In genomic region chr16:15650698-15651161, GRCh38 we compare ENCODE assay signal across 8 cellular contexts. TPM values are rescaled to one million over a fixed set of nuclear protein-coding genes. Genes with fewer than 3 reads are reported as not detected.
A peak's percentile ranks its signal among the peaks of the same experiment; 100 is the strongest.
DNase-seq lines count a peak whose midpoint lies in the region; ATAC-seq, FAIRE-seq and TF ChIP-seq lines count a peak whose summit lies in the region.

No MANE protein-coding gene starts in this region.

- no peak overlapping the region for H2BK5ac ChIP-seq in H1 (ENCODE audit: low read depth, low read length)

- H3K79me2 ChIP-seq in H1 (ENCODE audit: control insufficient read depth in 1 of 2, insufficient read depth in 2 of 2, low read length in 2 of 2) = peaks cover 0 to 22% of the 10 kb centered on the region in 2 experiments; a peak in 3 of 4 replicates

- no peak overlapping the region for H4K5ac ChIP-seq in H1 (ENCODE audit: insufficient read length, low read depth, low read length)

- H2BK20ac ChIP-seq in H1 (ENCODE audit: low read length) = no peak overlapping the region

- H3K36me3 ChIP-seq in H1 (ENCODE audit: control insufficient read depth in 2 of 4, insufficient read depth in 4 of 4, low read length in 3 of 4) (no peaks in the 10 kb centered on the region), mucosa of descending colon (ENCODE audit: low read depth) (no peaks in the 10 kb centered on the region), tibial artery (no peaks in the 10 kb centered on the region)

- H3K79me1 ChIP-seq in H1 (ENCODE audit: low read depth, low read length) = peaks cover 3% of the 10 kb centered on the region; the same call in 1 of the 2 replicates

- H3K4me2 ChIP-seq in H1 (ENCODE audit: insufficient read depth in 1 of 2, low read depth in 2 of 2, low read length in 2 of 2) = peak overlapping the region; percentile 86 to 96

- H3K18ac ChIP-seq in H1 (ENCODE audit: extremely low read depth, low read length) = no peak overlapping the region

- CTCF ChIA-PET in H1 (lab: Charles Lee; ENCODE audit: partially characterized antibody) = no interaction called here

- H4K20me1 ChIP-seq in H1 (replicated peaks in 1 of 2; ENCODE audit: control insufficient read depth in 1 of 2, insufficient read depth in 2 of 2, low read length in 2 of 2) = peaks cover 1 to 3% of the 10 kb centered on the region in 2 experiments

- no peak overlapping the region for H3K56ac ChIP-seq in H1 (replicated peaks; ENCODE audit: insufficient read length, low read depth, low read length)

- FAIRE-seq in H1 (lab: Jason Lieb, UNC) = no peak

- no peak overlapping the region for H2AK5ac ChIP-seq in H1 (ENCODE audit: low read depth, low read length)

- peak; percentile 29 for DNase-seq in NK-92 treated with Interleukin-12 subunit alpha and Interleukin-12 subunit beta, amount 100 ng/mL, for 24 hours (lab: John Stamatoyannopoulos, UW)
- DNase-seq in NK-92 (lab: John Stamatoyannopoulos, UW; ENCODE audit: unreplicated experiment) (no peak), H1 (ENCODE audit: low read depth in 1 of 2, low spot score in 2 of 2) (no peak), mucosa of descending colon (peak; percentile 29 to 62 (median 55)), tibial artery (peak; percentile 46 to 72)
- peak; percentile 46 for DNase-seq in activated CD4-positive, CD25-positive, alpha-beta regulatory T cell treated with anti-CD3 and anti-CD28 coated beads, Interleukin-2, amount 50 U/mL, for 72 hours

- H3K9me3 ChIP-seq in H1 (ENCODE audit: insufficient read depth in 2 of 2, low read depth in 1 of 2, low read length in 1 of 2) (no peaks in the 10 kb centered on the region), mucosa of descending colon (no peaks in the 10 kb centered on the region), tibial artery (no peaks in the 10 kb centered on the region)

- H4K91ac ChIP-seq in H1 (replicated peaks; ENCODE audit: insufficient read length, low read length) = no peak overlapping the region

- no peak overlapping the region for H2BK15ac ChIP-seq in H1 (ENCODE audit: low read length)

- TF ChIP-seq RAD21 in H1 (IDR thresholded peaks at IDR 0.05 in 1 of 2, conservative IDR thresholded peaks at IDR 0.05 in 1 of 2; ENCODE audit: low read depth in 2 of 2, low read length in 2 of 2) = no peak

- TF ChIP-seq CTCF in H1 (IDR thresholded peaks at IDR 0.05; ENCODE audit: control extremely low read depth in 1 of 3, insufficient read depth in 1 of 3, low read depth in 1 of 3, low read length in 3 of 3) (no peak), mucosa of descending colon (IDR thresholded peaks at IDR 0.05) (no peak), tibial artery (IDR thresholded peaks at IDR 0.05) (no peak)

- no peak overlapping the region for H3K27ac ChIP-seq in H1 (ENCODE audit: low read depth, low read length)
- peak overlapping the region; percentile 88 to 90 for H3K27ac ChIP-seq in tibial artery

- H3K27me3 ChIP-seq in H1 (replicated peaks in 1 of 4; ENCODE audit: control insufficient read depth in 3 of 4, extremely low read depth in 1 of 4, insufficient read depth in 3 of 4, low read length in 3 of 4) (no peaks in the 10 kb centered on the region), tibial artery (no peaks in the 10 kb centered on the region)

- H3K23ac ChIP-seq in H1 (ENCODE audit: insufficient read length) = no peak overlapping the region

- POLR2A ChIA-PET in H1 (lab: Charles Lee; ENCODE audit: partially characterized antibody) = interaction anchor here (0.6 to 0.7 kb wide), 2 partner anchors 8 to 14 kb away, joined by 3 to 4 read pairs; partner anchors contain the start of gene MARF1

- intact Hi-C loops in mucosa of descending colon (cut with DNase I, micrococcal nuclease) (no loop called here), tibial artery (cut with DNase I; ENCODE audit: low total_unique reads) (no loop called here)

- no peak overlapping the region for H3K4ac ChIP-seq in H1 (replicated peaks; ENCODE audit: insufficient read length, low read depth, low read length)

- peak; percentile 26 for ATAC-seq in HG03196 (IDR thresholded peaks at IDR 0.05; ENCODE audit: unreplicated experiment)
- peak; percentile 22 for ATAC-seq in mucosa of descending colon
- ATAC-seq in HG03565 (IDR thresholded peaks at IDR 0.05; ENCODE audit: unreplicated experiment) = no peak

- no peak overlapping the region for H3K14ac ChIP-seq in H1 (ENCODE audit: insufficient read length)

- H3K23me2 ChIP-seq in H1 (ENCODE audit: low read depth, low read length) = peaks cover 6% of the 10 kb centered on the region

- no peak overlapping the region for H2AFZ ChIP-seq in H1 (ENCODE audit: low read length)

- no peak overlapping the region for H2BK12ac ChIP-seq in H1 (ENCODE audit: low read depth, low read length)

- H3K4me3 ChIP-seq in H1 (ENCODE audit: extremely low read depth in 1 of 4, insufficient read depth in 2 of 4, low read depth in 3 of 4, low read length in 4 of 4) (peak overlapping the region; percentile 80 to 97 (median 84)), mucosa of descending colon (peak overlapping the region; percentile 87), tibial artery (peak overlapping the region; percentile 63 to 81)

- no peak overlapping the region for H4K8ac ChIP-seq in H1 (ENCODE audit: extremely low read depth, insufficient read depth, low read length)

- TF ChIP-seq EP300 in H1 (IDR thresholded peaks at IDR 0.05; ENCODE audit: borderline replicate concordance in 1 of 2, low read depth in 2 of 2, low read length in 2 of 2) = no peak

- H3K4me1 ChIP-seq in H1 (replicated peaks in 1 of 4; ENCODE audit: control insufficient read depth in 3 of 4, insufficient read depth in 4 of 4, low read length in 3 of 4) (peaks cover 0 to 3% (median 1%) of the 10 kb centered on the region in 4 experiments; a peak in 2 of 7 replicates), mucosa of descending colon (ENCODE audit: low read depth) (peaks cover 14% of the 10 kb centered on the region), tibial artery (peaks cover 0 to 33% (median 17%) of the 10 kb centered on the region in 4 donors)

- H2BK120ac ChIP-seq in H1 (replicated peaks; ENCODE audit: low read depth, low read length) = no peak overlapping the region

- H3K9ac ChIP-seq in H1 (replicated peaks in 1 of 4; ENCODE audit: extremely low read depth in 1 of 4, low read depth in 3 of 4, low read length in 3 of 4) = peak overlapping the region in 1 of 4 experiments; percentile 1; a peak in 2 of 7 replicates

- TF ChIP-seq POLR2A in H1 (IDR thresholded peaks at IDR 0.05; ENCODE audit: control extremely low read depth in 1 of 2, low read depth in 2 of 2, low read length in 2 of 2) = no peak

- 1% methylated on average over 12 of the region's 18 CpGs; no CpG with 5 or more reads in 1 of the 2 experiments for WGBS in H1 (ENCODE audit: extremely low coverage in 1 of 2, insufficient coverage in 1 of 2, insufficient read length in 1 of 2, insufficient replicate concordance in 2 of 2, low coverage in 1 of 2, low lambda C conversion rate in 2 of 2, missing lambda C conversion rate in 1 of 2), 2 experiments

TF ChIP-seq in H1, 55 proteins besides CTCF, POLR2A, EP300 and RAD21 (continues in another document):
- TF ChIP-seq ASH2L (IDR thresholded peaks at IDR 0.05; ENCODE audit: low read length) = peak; percentile 97
- TF ChIP-seq SIN3A (conservative IDR thresholded peaks at IDR 0.05 in 1 of 2, IDR thresholded peaks at IDR 0.05 in 1 of 2; ENCODE audit: low read depth in 1 of 2, low read length in 2 of 2) = peak in 1 of 2 experiments; percentile 67; a peak in 1 of 4 replicates
- no peak for TF ChIP-seq E2F6 (IDR thresholded peaks at IDR 0.05)
- no peak for TF ChIP-seq POU5F1 (IDR thresholded peaks at IDR 0.05; ENCODE audit: low read depth, low read length)
- no peak; a peak in 1 of 4 replicates for TF ChIP-seq HDAC2 (IDR thresholded peaks at IDR 0.05; ENCODE audit: borderline replicate concordance in 1 of 2, low read depth in 2 of 2, low read length in 2 of 2)
- TF ChIP-seq MAX (IDR thresholded peaks at IDR 0.05) = 0 out of 2 replicates have a peak, but pooled peaks have one; percentile 24
- peak; percentile 34 for TF ChIP-seq TAF7 (optimal IDR thresholded peaks at IDR 0.05; ENCODE audit: borderline replicate concordance, low read depth, low read length)
- peak; percentile 71 for TF ChIP-seq CTBP2 (IDR thresholded peaks at IDR 0.05; ENCODE audit: borderline replicate concordance, insufficient read depth, insufficient read length, low read length)
- TF ChIP-seq EGR1 (IDR thresholded peaks at IDR 0.05; ENCODE audit: borderline replicate concordance, low read depth, low read length) = peak; percentile 46; the same call in 1 of the 2 replicates

RNA-seq across cellular contexts. Expression of gene NDE1, which starts 0.7 kb away (rescaled TPM):
- 41.3 and 43.5 TPM in 2 replicates for total RNA-seq in H1 (2021; fragmentation: NEBNext Ultra II Directional; extraction: Animal tissue kit (Norgen Biotek cat#: 25700))
- polyA plus RNA-seq in H1 (2011; rRNA removed) = 13.3 and 15.0 TPM in 2 replicates
- 14.3 TPM for polyA plus RNA-seq in H1 (2011; cell fraction: cytosol; rRNA removed)
- polyA plus RNA-seq in H1 (2011; cell fraction: nucleus; rRNA removed) = 11.1 TPM
- 19.7 to 21.0 TPM (median 20.5 TPM) in 4 replicates for polyA plus RNA-seq in H1 (2012, experiment 1 of 2)
- 12.2 TPM for polyA plus RNA-seq in H1 (2012, experiment 2 of 2)
- polyA plus RNA-seq in H1 (2013, experiment 1 of 2) = 16.8 TPM
- polyA plus RNA-seq in H1 (2013, experiment 2 of 2) = 15.5 TPM
- 10.4 and 14.4 TPM in 2 replicates for polyA minus RNA-seq in H1 (2011; rRNA and poly(A)+ RNA removed)
- 18.9 TPM for polyA minus RNA-seq in H1 (2011; cell fraction: cytosol; rRNA and poly(A)+ RNA removed)
- polyA minus RNA-seq in H1 (2011; cell fraction: nucleus; rRNA and poly(A)+ RNA removed) = 14.2 TPM
- 10 to 100 TPM; 27.2 to 46.6 (median 33.9) TPM for total RNA-seq in mucosa of descending colon

RNA-seq across cellular contexts. Expression of gene MARF1, which starts 7.8 kb away (rescaled TPM):
- total RNA-seq in H1 (2021; fragmentation: NEBNext Ultra II Directional; extraction: Animal tissue kit (Norgen Biotek cat#: 25700)) = 25.8 and 31.4 TPM in 2 replicates
- 5.0 and 5.6 TPM in 2 replicates for polyA plus RNA-seq in H1 (2011; rRNA removed)
- 5.2 TPM for polyA plus RNA-seq in H1 (2011; cell fraction: cytosol; rRNA removed)
- polyA plus RNA-seq in H1 (2011; cell fraction: nucleus; rRNA removed) = 18.5 TPM
- 7.1 to 10.5 TPM (median 8.5 TPM) in 4 replicates for polyA plus RNA-seq in H1 (2012, experiment 1 of 2)
- polyA plus RNA-seq in H1 (2012, experiment 2 of 2) = 0.52 TPM
- polyA plus RNA-seq in H1 (2013, experiment 1 of 2) = 8.6 TPM
- polyA plus RNA-seq in H1 (2013, experiment 2 of 2) = 8.5 TPM
- 17.0 and 23.5 TPM in 2 replicates for polyA minus RNA-seq in H1 (2011; rRNA and poly(A)+ RNA removed)
- polyA minus RNA-seq in H1 (2011; cell fraction: cytosol; rRNA and poly(A)+ RNA removed) = 7.2 TPM
- 32.6 TPM for polyA minus RNA-seq in H1 (2011; cell fraction: nucleus; rRNA and poly(A)+ RNA removed)
- 100 to 1,000 TPM in 1 of 3 donors, 10 to 100 TPM in 2; 60.1 to 162 (median 90.9) TPM for total RNA-seq in mucosa of descending colon

Comparison
In these comparisons a context has a peak if more than half of its experiments do, and no peak if none do; other contexts are left out.
1. DNase-seq: peak in NK-92 treated with Interleukin-12 subunit alpha and Interleukin-12 subunit beta, amount 100 ng/mL, for 24 hours (single experiment), activated CD4-positive, CD25-positive, alpha-beta regulatory T cell treated with anti-CD3 and anti-CD28 coated beads, Interleukin-2, amount 50 U/mL, for 72 hours (single experiment), mucosa of descending colon (3 of 3) and tibial artery (2 of 2); none in NK-92 (single experiment) and H1 (0 of 2).
2. Peak in every context shown above with its lines, with median percentiles within 50 percentile points of each other: H3K4me3 ChIP-seq.